Comparison of ENCODE assay signal across 18 cellular contexts in genomic region chr3:126469479-126469878, GRCh38. TPM values are rescaled to one million over a fixed set of nuclear protein-coding genes. Genes with fewer than 3 reads are reported as not detected.
A peak's percentile ranks its signal among the peaks of the same experiment; 100 is the strongest.
DNase-seq lines count a peak whose midpoint lies in the region; ATAC-seq and TF ChIP-seq lines count a peak whose summit lies in the region.
"Had no signal": no experiment of that assay in that cellular context is flagged by ENCODE, and none has a peak within 500 bp of the region (broad histone marks: within the 10 kb centered on the region; RNA-seq: fewer than 3 reads in every experiment).

No MANE protein-coding gene starts in this region.

- DNase-seq in BE2C (peak; percentile 6), CD14-positive monocyte (ENCODE audit: low spot score) (no peak), nephron progenitor cell (no peak), iPS-NIHi7 (ENCODE audit: extremely low spot score) (no peak)
- no peak for DNase-seq in effector CD4-positive, alpha-beta T cell
- DNase-seq: activated B cell treated with CpG ODN at 0.5 μM for 24 hours; C1 segment of cervical spinal cord; effector memory CD4-positive, alpha-beta T cell; midbrain; NCI-H1105 treated with DMSO at 0.1 percent for 48 hours; NCI-H446 treated with DMSO at 0.1 percent for 48 hours; PC-3; transverse colon had no signal

- TF ChIP-seq CTCF in BE2C (IDR thresholded peaks at IDR 0.05; ENCODE audit: low read depth, low read length) (no peak), CD14-positive monocyte (IDR thresholded peaks at IDR 0.05) (no peak), nephron progenitor cell (IDR thresholded peaks at IDR 0.05) (no peak)

- H3K27ac Mint-ChIP-seq in CD14-positive monocyte (peak overlapping the region; percentile 65 to 88 (median 74)), nephron progenitor cell (peak overlapping the region; percentile 74)
- H3K27ac Mint-ChIP-seq in activated T-helper 17 cell treated with anti-CD3 and anti-CD28 coated beads, Interleukin-2, amount 50 U/mL, for 72 hours: peak overlapping the region; percentile 88
- H3K27ac Mint-ChIP-seq: activated B cell treated with CpG ODN at 0.5 μM for 24 hours had no signal

- H3K36me3 Mint-ChIP-seq in CD14-positive monocyte (peaks cover 59 to 69% of the 10 kb centered on the region in 2 donors), nephron progenitor cell (ENCODE audit: low read depth) (peaks cover 58% of the 10 kb centered on the region)
- peaks cover 98% of the 10 kb centered on the region for H3K36me3 Mint-ChIP-seq in activated T-helper 17 cell treated with anti-CD3 and anti-CD28 coated beads, Interleukin-2, amount 50 U/mL, for 72 hours (ENCODE audit: low read depth)

- ATAC-seq in activated T-helper 17 cell treated with anti-CD3 and anti-CD28 coated beads, Interleukin-2, amount 50 U/mL, for 72 hours (replicated peaks): no peak
- ATAC-seq in GM21360 (IDR thresholded peaks at IDR 0.05; ENCODE audit: unreplicated experiment): no peak
- ATAC-seq: body of pancreas, pancreas, PC-3 had no signal

- intact Hi-C loops in CD14-positive monocyte (cut with micrococcal nuclease): loop anchor here in 1 of 2 donors (10.0 kb wide), 1 partner anchor 115 kb away; the partner anchor contains the start of gene KLF15

- H3K4me3 Mint-ChIP-seq in CD14-positive monocyte: no peak overlapping the region
- H3K4me3 Mint-ChIP-seq in activated T-helper 17 cell treated with anti-CD3 and anti-CD28 coated beads, Interleukin-2, amount 50 U/mL, for 72 hours: no peak overlapping the region
- H3K4me3 Mint-ChIP-seq in nephron progenitor cell: no peak overlapping the region
- H3K4me3 Mint-ChIP-seq: activated B cell treated with CpG ODN at 0.5 μM for 24 hours had no signal

- H3K27me3 Mint-ChIP-seq in CD14-positive monocyte (ENCODE audit: low read depth in 3 of 3) (no peaks in the 10 kb centered on the region), nephron progenitor cell (ENCODE audit: low read depth, poor library complexity) (no peaks in the 10 kb centered on the region)
- H3K27me3 Mint-ChIP-seq in activated T-helper 17 cell treated with anti-CD3 and anti-CD28 coated beads, Interleukin-2, amount 50 U/mL, for 72 hours: no peaks in the 10 kb centered on the region
- H3K27me3 Mint-ChIP-seq: activated B cell treated with CpG ODN at 0.5 μM for 24 hours had no signal

- H3K4me3 ChIP-seq in BE2C (ENCODE audit: low read depth, low read length): no peak overlapping the region
- H3K4me3 ChIP-seq: body of pancreas, pancreas, transverse colon had no signal

- no peaks in the 10 kb centered on the region for H3K9me3 ChIP-seq in BE2C
- H3K9me3 ChIP-seq: body of pancreas, pancreas, transverse colon had no signal

- no peaks in the 10 kb centered on the region for H3K27me3 ChIP-seq in BE2C
- H3K27me3 ChIP-seq: body of pancreas, pancreas, transverse colon had no signal

- peaks cover 50% of the 10 kb centered on the region for H3K36me3 ChIP-seq in BE2C

- peaks cover 14% of the 10 kb centered on the region for H3K4me1 ChIP-seq in BE2C

- H3K9me3 Mint-ChIP-seq in CD14-positive monocyte: peaks cover 0 to 3% (median 0%) of the 10 kb centered on the region in 7 donors
- H3K9me3 Mint-ChIP-seq in activated T-helper 17 cell treated with anti-CD3 and anti-CD28 coated beads, Interleukin-2, amount 50 U/mL, for 72 hours: no peaks in the 10 kb centered on the region
- no peaks in the 10 kb centered on the region for H3K9me3 Mint-ChIP-seq in nephron progenitor cell
- H3K9me3 Mint-ChIP-seq: activated B cell treated with CpG ODN at 0.5 μM for 24 hours, IgD-negative memory B cell had no signal

- H3K4me1 Mint-ChIP-seq in CD14-positive monocyte (peaks cover 78% of the 10 kb centered on the region), nephron progenitor cell (peaks cover 41% of the 10 kb centered on the region)
- peaks cover 46% of the 10 kb centered on the region for H3K4me1 Mint-ChIP-seq in activated T-helper 17 cell treated with anti-CD3 and anti-CD28 coated beads, Interleukin-2, amount 50 U/mL, for 72 hours

RNA-seq across cellular contexts. Expression of gene ZXDC, which starts 6.2 kb away (rescaled TPM):
- 27.0 TPM for polyA plus RNA-seq in BE2C (2012; ENCODE audit: insufficient read depth, insufficient read length, low read depth)
- polyA plus RNA-seq in CD14-positive monocyte: 1 to 10 TPM; 6.3 to 9.7 TPM
- total RNA-seq in activated T-helper 17 cell treated with anti-CD3 and anti-CD28 coated beads, Interleukin-2, amount 50 U/mL, for 72 hours: 10 to 100 TPM; 26.5 to 27.0 TPM

RNA-seq across cellular contexts. Expression of gene UROC1, which starts 48.1 kb away (rescaled TPM):
- polyA plus RNA-seq in BE2C (2012; ENCODE audit: insufficient read depth, insufficient read length, low read depth): not detected
- not detected for polyA plus RNA-seq in CD14-positive monocyte
- not detected for total RNA-seq in activated T-helper 17 cell treated with anti-CD3 and anti-CD28 coated beads, Interleukin-2, amount 50 U/mL, for 72 hours
- total RNA-seq: activated B cell treated with CpG ODN at 0.5 μM for 24 hours, body of pancreas, pancreas, PC-3, transverse colon had no signal
- polyA plus RNA-seq: IgD-negative memory B cell had no signal

RNA-seq across cellular contexts. Expression of gene CHST13, which starts 54.5 kb away (rescaled TPM):
- polyA plus RNA-seq in BE2C (2012; ENCODE audit: insufficient read depth, insufficient read length, low read depth): not detected
- 10 to 100 TPM; 39.2 to 41.8 TPM for polyA plus RNA-seq in CD14-positive monocyte
- total RNA-seq in activated T-helper 17 cell treated with anti-CD3 and anti-CD28 coated beads, Interleukin-2, amount 50 U/mL, for 72 hours: not detected
- total RNA-seq: activated B cell treated with CpG ODN at 0.5 μM for 24 hours, PC-3 had no signal
- polyA plus RNA-seq: IgD-negative memory B cell had no signal
